ENCODE assay signal across 9 cellular contexts in genomic region chr9:28073278-28073677, GRCh38.
A peak's percentile ranks its signal among the peaks of the same experiment; 100 is the strongest.
DNase-seq lines count a peak whose midpoint lies in the region; ATAC-seq and TF ChIP-seq lines count a peak whose summit lies in the region.
"Had no signal": no experiment of that assay in that cellular context is flagged by ENCODE, and none has a peak within 500 bp of the region (broad histone marks: within the 10 kb centered on the region; RNA-seq: fewer than 3 reads in every experiment).

No MANE protein-coding gene starts in this region.

- intact Hi-C loops in activated T-helper 1 cell treated with anti-CD3 and anti-CD28 coated beads, Interleukin-12 subunit alpha, Interleukin-12 subunit beta, Interleukin-2, Interleukin-4 antibody, amounts not matched to agents 30 ng/mL and 10 ng/mL and 1 ng/mL, durations not matched to agents 14 hours and 24 hours and 36 hours (cut with micrococcal nuclease) = loop anchor here (1.0 to 5.0 kb wide), 2 partner anchors 347 to 741 kb away; no protein-coding TSS in a partner anchor

- no peak overlapping the region for H3K4me3 Mint-ChIP-seq in activated T-helper 1 cell treated with anti-CD3 and anti-CD28 coated beads, Interleukin-12 subunit alpha, Interleukin-12 subunit beta, Interleukin-2, Interleukin-4 antibody, amounts not matched to agents 30 ng/mL and 10 ng/mL and 1 ng/mL, durations not matched to agents 14 hours and 24 hours and 36 hours

- H3K36me3 Mint-ChIP-seq in activated T-helper 1 cell treated with anti-CD3 and anti-CD28 coated beads, Interleukin-12 subunit alpha, Interleukin-12 subunit beta, Interleukin-2, Interleukin-4 antibody, amounts not matched to agents 30 ng/mL and 10 ng/mL and 1 ng/mL, durations not matched to agents 14 hours and 24 hours and 36 hours (ENCODE audit: low read depth) = no peaks in the 10 kb centered on the region

- H3K4me1 Mint-ChIP-seq in activated T-helper 1 cell treated with anti-CD3 and anti-CD28 coated beads, Interleukin-12 subunit alpha, Interleukin-12 subunit beta, Interleukin-2, Interleukin-4 antibody, amounts not matched to agents 30 ng/mL and 10 ng/mL and 1 ng/mL, durations not matched to agents 14 hours and 24 hours and 36 hours (ENCODE audit: low read depth) = no peaks in the 10 kb centered on the region

- H3K4me3 ChIP-seq in WERI-Rb-1 (ENCODE audit: low read depth, low read length) = no peak overlapping the region
- no peak overlapping the region for H3K4me3 ChIP-seq in kidney epithelial cell (ENCODE audit: low read depth, low read length)
- H3K4me3 ChIP-seq: BLaER1 had no signal

- ATAC-seq in HG02571 (IDR thresholded peaks at IDR 0.05; ENCODE audit: unreplicated experiment) = no peak

- DNase-seq in NCI-H1105 treated with DMSO at 0.1 percent for 48 hours (lab: John Stamatoyannopoulos, UW) = peak; percentile 44
- DNase-seq in NCI-H1105 (lab: John Stamatoyannopoulos, UW) = no peak
- DNase-seq in WERI-Rb-1 = peak; percentile 48
- peak; percentile 10 for DNase-seq in kidney epithelial cell (ENCODE audit: low read depth)
- DNase-seq in activated T-helper 1 cell treated with anti-CD3 and anti-CD28 coated beads, Interleukin-12 subunit alpha, Interleukin-12 subunit beta, Interleukin-2, Interleukin-4 antibody, amounts not matched to agents 30 ng/mL and 10 ng/mL and 1 ng/mL, durations not matched to agents 14 hours and 24 hours and 36 hours (ENCODE audit: low spot score) = no peak
- DNase-seq in NK-92 (lab: John Stamatoyannopoulos, UW; ENCODE audit: unreplicated experiment) = no peak

- H3K27ac Mint-ChIP-seq in activated T-helper 1 cell treated with anti-CD3 and anti-CD28 coated beads, Interleukin-12 subunit alpha, Interleukin-12 subunit beta, Interleukin-2, Interleukin-4 antibody, amounts not matched to agents 30 ng/mL and 10 ng/mL and 1 ng/mL, durations not matched to agents 14 hours and 24 hours and 36 hours = no peak overlapping the region

- H3K27me3 ChIP-seq in WERI-Rb-1 (ENCODE audit: insufficient read depth, low read depth, severe bottlenecking) = no peaks in the 10 kb centered on the region
- H3K27me3 ChIP-seq in kidney epithelial cell (ENCODE audit: control insufficient read depth, insufficient read depth, low read length) = no peaks in the 10 kb centered on the region
- H3K27me3 ChIP-seq: BLaER1 had no signal

- TF ChIP-seq CTCF in LNCAP (IDR thresholded peaks at IDR 0.05) = peak; percentile 65
- TF ChIP-seq CTCF in WERI-Rb-1 (IDR thresholded peaks at IDR 0.05; ENCODE audit: low read depth, low read length) = peak; percentile 22; the same call in 1 of the 2 replicates
- TF ChIP-seq CTCF in kidney epithelial cell (IDR thresholded peaks at IDR 0.05; ENCODE audit: insufficient read depth, low read length, poor library complexity, severe bottlenecking) = peak; percentile 55

- no peaks in the 10 kb centered on the region for H3K9me3 ChIP-seq in WERI-Rb-1 (ENCODE audit: severe bottlenecking)
- H3K9me3 ChIP-seq: BLaER1 had no signal

- no peaks in the 10 kb centered on the region for H3K27me3 Mint-ChIP-seq in activated T-helper 1 cell treated with anti-CD3 and anti-CD28 coated beads, Interleukin-12 subunit alpha, Interleukin-12 subunit beta, Interleukin-2, Interleukin-4 antibody, amounts not matched to agents 30 ng/mL and 10 ng/mL and 1 ng/mL, durations not matched to agents 14 hours and 24 hours and 36 hours (ENCODE audit: insufficient read depth)

- H3K27ac ChIP-seq in WERI-Rb-1 = no peak overlapping the region
- H3K27ac ChIP-seq: BLaER1 had no signal

- H3K36me3 ChIP-seq in WERI-Rb-1 = no peaks in the 10 kb centered on the region
- H3K36me3 ChIP-seq in kidney epithelial cell (ENCODE audit: control insufficient read depth, insufficient read depth, low read length) = no peaks in the 10 kb centered on the region
- H3K36me3 ChIP-seq: BLaER1 had no signal

- no peaks in the 10 kb centered on the region for H3K9me3 Mint-ChIP-seq in activated T-helper 1 cell treated with anti-CD3 and anti-CD28 coated beads, Interleukin-12 subunit alpha, Interleukin-12 subunit beta, Interleukin-2, Interleukin-4 antibody, amounts not matched to agents 30 ng/mL and 10 ng/mL and 1 ng/mL, durations not matched to agents 14 hours and 24 hours and 36 hours

Comparison
In these comparisons a context has a peak if more than half of its experiments do, and no peak if none do; other contexts are left out.
1. DNase-seq: peak in NCI-H1105 treated with DMSO at 0.1 percent for 48 hours (single experiment), WERI-Rb-1 (single experiment) and kidney epithelial cell (single experiment); none in NCI-H1105 (single experiment), activated T-helper 1 cell treated with anti-CD3 and anti-CD28 coated beads, Interleukin-12 subunit alpha, Interleukin-12 subunit beta, Interleukin-2, Interleukin-4 antibody, amounts not matched to agents 30 ng/mL and 10 ng/mL and 1 ng/mL, durations not matched to agents 14 hours and 24 hours and 36 hours (single experiment) and NK-92 (single experiment).
2. Peak in every context shown above with its lines, with median percentiles within 50 percentile points of each other: CTCF ChIP-seq.